In the genomic region with DNA sequence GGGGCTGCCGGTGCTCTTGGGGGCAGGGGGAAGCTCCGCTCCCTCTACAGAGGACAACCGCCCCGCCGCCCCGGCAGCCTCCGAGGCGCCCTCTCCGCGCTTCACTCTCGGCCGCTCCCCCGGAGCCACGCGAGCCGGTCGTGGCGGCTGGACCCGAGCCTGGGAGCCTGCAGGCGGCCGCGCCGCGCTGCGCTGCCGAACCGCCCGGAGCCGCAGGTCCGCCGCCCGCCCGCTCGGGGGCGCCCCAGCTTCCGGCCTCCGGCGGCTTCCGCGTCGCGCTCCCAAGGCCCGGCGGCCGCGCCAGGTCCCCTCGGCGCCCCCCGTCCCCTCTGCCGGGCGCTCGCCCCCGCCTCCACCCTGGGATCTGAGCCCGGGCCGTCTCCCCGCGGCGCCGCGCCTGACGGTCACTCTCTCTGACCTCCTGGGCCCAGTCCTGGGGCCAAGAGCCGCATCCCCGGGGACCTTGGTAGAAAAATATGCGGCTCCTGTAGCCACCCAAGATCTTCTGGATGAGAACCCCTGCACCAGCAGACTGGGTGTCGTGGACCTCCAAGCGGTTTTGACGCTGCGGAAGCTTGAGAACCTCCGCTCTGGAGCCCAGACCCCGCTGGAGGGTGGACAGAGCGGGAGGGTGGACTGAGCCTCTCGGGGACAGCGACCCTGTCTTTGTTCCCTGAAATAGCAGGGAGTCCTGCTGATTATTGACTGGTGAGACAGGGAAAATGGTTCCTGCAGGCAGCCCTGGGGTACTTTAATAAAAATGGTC, we compare ENCODE assay signal across 8 cellular contexts. TPM values are rescaled to one million over a fixed set of nuclear protein-coding genes. Genes with fewer than 3 reads are reported as not detected.
A peak's percentile ranks its signal among the peaks of the same experiment; 100 is the strongest.
DNase-seq lines count a peak whose midpoint lies in the region; ATAC-seq, FAIRE-seq and TF ChIP-seq lines count a peak whose summit lies in the region.

No MANE protein-coding gene starts in this region.

- H3K36me3 ChIP-seq in thoracic aorta: no peaks in the 10 kb centered on the region

- H3K36me3 Mint-ChIP-seq in activated T-cell treated with anti-CD3 and anti-CD28 coated beads, Interleukin-2, amount 50 U/mL, for 4 hours (ENCODE audit: insufficient read depth): no peaks in the 10 kb centered on the region
- no peaks in the 10 kb centered on the region for H3K36me3 Mint-ChIP-seq in nephron (ENCODE audit: low read depth)

- peaks cover 11 to 21% of the 10 kb centered on the region in 2 donors for H3K4me1 ChIP-seq in thoracic aorta (ENCODE audit: control insufficient read depth in 1 of 2, low read depth in 2 of 2)

- H3K4me1 Mint-ChIP-seq in activated T-cell treated with anti-CD3 and anti-CD28 coated beads, Interleukin-2, amount 50 U/mL, for 4 hours (ENCODE audit: low read depth): peaks cover 25% of the 10 kb centered on the region
- peaks cover 50% of the 10 kb centered on the region for H3K4me1 Mint-ChIP-seq in nephron

- peak; percentile 40 for ATAC-seq in GM21825 (IDR thresholded peaks at IDR 0.05; ENCODE audit: unreplicated experiment)
- ATAC-seq in activated T-cell treated with anti-CD3 and anti-CD28 coated beads, Interleukin-2, amount 50 U/mL, for 4 hours: peak; percentile 75 to 82
- ATAC-seq in thoracic aorta (ENCODE audit: insufficient number of reproducible peaks, low FRiP score, low read depth): no peak

- no peak overlapping the region for H3K27ac ChIP-seq in thoracic aorta

- TF ChIP-seq CTCF in fibroblast of the aortic adventitia (IDR thresholded peaks at IDR 0.05; ENCODE audit: insufficient read depth, low read length): peak; percentile 31
- peak in 2 of 3 experiments; percentile 15 to 33 for TF ChIP-seq CTCF in nephron (IDR thresholded peaks at IDR 0.05; ENCODE audit: unreplicated experiment in 3 of 3)
- no peak for TF ChIP-seq CTCF in thoracic aorta (IDR thresholded peaks at IDR 0.05)

- H3K27me3 Mint-ChIP-seq in activated T-cell treated with anti-CD3 and anti-CD28 coated beads, Interleukin-2, amount 50 U/mL, for 4 hours (ENCODE audit: low read depth): no peaks in the 10 kb centered on the region
- peaks cover 16% of the 10 kb centered on the region for H3K27me3 Mint-ChIP-seq in nephron (ENCODE audit: low read depth)

- peak overlapping the region; percentile 71 for H3K4me3 Mint-ChIP-seq in activated T-cell treated with anti-CD3 and anti-CD28 coated beads, Interleukin-2, amount 50 U/mL, for 4 hours
- peak overlapping the region; percentile 50 to 73 (median 50) for H3K4me3 Mint-ChIP-seq in nephron

- H3K27ac Mint-ChIP-seq in nephron: no peak overlapping the region

- no peaks in the 10 kb centered on the region for H3K9me3 Mint-ChIP-seq in activated T-cell treated with anti-CD3 and anti-CD28 coated beads, Interleukin-2, amount 50 U/mL, for 4 hours
- peaks cover 6% of the 10 kb centered on the region for H3K9me3 Mint-ChIP-seq in nephron

- no peak for FAIRE-seq in HTR-8/SVneo (lab: Jason Lieb, UNC)

- peak overlapping the region; percentile 42 for H3K4me3 ChIP-seq in fibroblast of the aortic adventitia (ENCODE audit: low read depth, low read length)
- H3K4me3 ChIP-seq in thoracic aorta: peak overlapping the region; percentile 76

- H3K27me3 ChIP-seq in thoracic aorta (replicated peaks; ENCODE audit: insufficient read depth): no peaks in the 10 kb centered on the region

- peak; percentile 50 for DNase-seq in ELF-1 (ENCODE audit: low read depth, low spot score)
- DNase-seq in NCI-H2227 (lab: John Stamatoyannopoulos, UW; ENCODE audit: unreplicated experiment): peak; percentile 71
- DNase-seq in activated T-cell treated with anti-CD3 and anti-CD28 coated beads, Interleukin-2, amount 50 U/mL, for 4 hours: peak; percentile 61
- DNase-seq in fibroblast of the aortic adventitia (ENCODE audit: low read depth): peak; percentile 39
- DNase-seq in thoracic aorta (ENCODE audit: low spot score): no peak
- no peak for DNase-seq in HTR-8/SVneo (ENCODE audit: insufficient read length, low spot score)

- no peaks in the 10 kb centered on the region for H3K9me3 ChIP-seq in thoracic aorta

RNA-seq across cellular contexts. Expression of a gene that starts 44.3 kb away (rescaled TPM):
- 10 to 100 TPM; 10.5 to 14.2 (median 12.7) TPM for total RNA-seq in activated T-cell treated with anti-CD3 and anti-CD28 coated beads, Interleukin-2, amount 50 U/mL, for 4 hours
- total RNA-seq in fibroblast of the aortic adventitia (ENCODE audit: low replicate concordance) (19.1 and 34.4 TPM in 2 replicates), thoracic aorta (10 to 100 TPM; 17.9 to 31.9 TPM)

Comparison
In these comparisons a context has a peak if more than half of its experiments do, and no peak if none do; other contexts are left out.
1. DNase-seq: peak in ELF-1 (single experiment), NCI-H2227 (single experiment), activated T-cell treated with anti-CD3 and anti-CD28 coated beads, Interleukin-2, amount 50 U/mL, for 4 hours (single experiment) and fibroblast of the aortic adventitia (single experiment); none in thoracic aorta (single experiment) and HTR-8/SVneo (single experiment).